In genomic region chr17:76775021-76775420, GRCh38 we compare ENCODE assay signal across 20 cellular contexts.
"Had no signal": no experiment of that assay in that cellular context is flagged by ENCODE, and none has a peak within 500 bp of the region (broad histone marks: within the 10 kb centered on the region; RNA-seq: fewer than 3 reads in every experiment).

No MANE protein-coding gene starts in this region.

- H3K27ac Mint-ChIP-seq: activated CD8-positive, alpha-beta T cell treated with anti-CD3 and anti-CD28 coated beads for 36 hours; activated naive CD8-positive, alpha-beta T cell treated with anti-CD3 and anti-CD28 coated beads, Interleukin-2, amount 10 ng/mL, durations not matched to agents 7 days and 5 days; stimulated activated naive CD8-positive, alpha-beta T cell treated with anti-CD3 and anti-CD28 coated beads, Interleukin-15, Interleukin-2, amounts not matched to agents 100 ng/mL and 50 ng/mL, for 24 hours had no signal

- ATAC-seq: activated CD8-positive, alpha-beta T cell treated with anti-CD3 and anti-CD28 coated beads for 36 hours; right lobe of liver had no signal

- H3K9me3 Mint-ChIP-seq: activated CD8-positive, alpha-beta T cell treated with anti-CD3 and anti-CD28 coated beads for 36 hours; activated naive CD4-positive, alpha-beta T cell treated with anti-CD3 and anti-CD28 coated beads for 36 hours; naive B cell; neural crest cell; stimulated activated naive CD8-positive, alpha-beta T cell treated with anti-CD3 and anti-CD28 coated beads, Interleukin-15, Interleukin-2, amounts not matched to agents 100 ng/mL and 50 ng/mL, for 24 hours had no signal

- H3K27ac ChIP-seq: brain microvascular endothelial cell, right lobe of liver, thoracic aorta, uterus had no signal

- H3K27me3 ChIP-seq: brain microvascular endothelial cell, right lobe of liver, uterus had no signal

- H3K27me3 Mint-ChIP-seq: activated CD8-positive, alpha-beta T cell treated with anti-CD3 and anti-CD28 coated beads for 36 hours; activated naive CD8-positive, alpha-beta T cell treated with anti-CD3 and anti-CD28 coated beads, Interleukin-2, amount 10 ng/mL, durations not matched to agents 7 days and 5 days; naive B cell; stimulated activated naive CD8-positive, alpha-beta T cell treated with anti-CD3 and anti-CD28 coated beads, Interleukin-15, Interleukin-2, amounts not matched to agents 100 ng/mL and 50 ng/mL, for 24 hours had no signal

- H3K4me3 Mint-ChIP-seq: activated CD8-positive, alpha-beta T cell treated with anti-CD3 and anti-CD28 coated beads for 36 hours; activated naive CD4-positive, alpha-beta T cell treated with anti-CD3 and anti-CD28 coated beads for 36 hours; naive B cell; neural crest cell; stimulated activated naive CD8-positive, alpha-beta T cell treated with anti-CD3 and anti-CD28 coated beads, Interleukin-15, Interleukin-2, amounts not matched to agents 100 ng/mL and 50 ng/mL, for 24 hours had no signal

- H3K9me3 ChIP-seq: right lobe of liver, thoracic aorta, uterus had no signal

- DNase-seq: activated CD4-positive, alpha-beta T cell treated with anti-CD3 and anti-CD28 coated beads for 48 hours; activated CD8-positive, alpha-beta T cell treated with anti-CD3 and anti-CD28 coated beads for 36 hours; activated effector memory CD4-positive, alpha-beta T cell treated with anti-CD3 and anti-CD28 coated beads, Interleukin-2, amount 50 U/mL, for 16 hours; activated naive CD4-positive, alpha-beta T cell treated with anti-CD3 and anti-CD28 coated beads for 36 hours; activated naive CD8-positive, alpha-beta T cell treated with anti-CD3 and anti-CD28 coated beads, Interleukin-2, amount 10 ng/mL, durations not matched to agents 7 days and 5 days; amniotic stem cell; brain microvascular endothelial cell; islet precursor cell; mammary epithelial cell; naive B cell; right lobe of liver; stimulated activated CD4-positive, alpha-beta T cell treated with anti-CD3 and anti-CD28 coated beads, Interleukin-12 subunit alpha, Interleukin-12 subunit beta, amount 100 ng/mL, for 4 hours; stimulated activated CD4-positive, alpha-beta T cell treated with anti-CD3 and anti-CD28 coated beads, Interleukin-4, amount 100 ng/mL, for 1 hour; trophoblast cell; uterus had no signal

- H3K4me1 ChIP-seq: right lobe of liver, uterus had no signal

- H3K4me1 Mint-ChIP-seq: neural crest cell had no signal

- FAIRE-seq: astrocyte, frontal cortex had no signal

- H3K4me3 ChIP-seq: right lobe of liver, thoracic aorta, uterus had no signal

- H3K36me3 ChIP-seq: uterus had no signal
